Comparison of ENCODE assay signal across 8 cellular contexts in the genomic region with DNA sequence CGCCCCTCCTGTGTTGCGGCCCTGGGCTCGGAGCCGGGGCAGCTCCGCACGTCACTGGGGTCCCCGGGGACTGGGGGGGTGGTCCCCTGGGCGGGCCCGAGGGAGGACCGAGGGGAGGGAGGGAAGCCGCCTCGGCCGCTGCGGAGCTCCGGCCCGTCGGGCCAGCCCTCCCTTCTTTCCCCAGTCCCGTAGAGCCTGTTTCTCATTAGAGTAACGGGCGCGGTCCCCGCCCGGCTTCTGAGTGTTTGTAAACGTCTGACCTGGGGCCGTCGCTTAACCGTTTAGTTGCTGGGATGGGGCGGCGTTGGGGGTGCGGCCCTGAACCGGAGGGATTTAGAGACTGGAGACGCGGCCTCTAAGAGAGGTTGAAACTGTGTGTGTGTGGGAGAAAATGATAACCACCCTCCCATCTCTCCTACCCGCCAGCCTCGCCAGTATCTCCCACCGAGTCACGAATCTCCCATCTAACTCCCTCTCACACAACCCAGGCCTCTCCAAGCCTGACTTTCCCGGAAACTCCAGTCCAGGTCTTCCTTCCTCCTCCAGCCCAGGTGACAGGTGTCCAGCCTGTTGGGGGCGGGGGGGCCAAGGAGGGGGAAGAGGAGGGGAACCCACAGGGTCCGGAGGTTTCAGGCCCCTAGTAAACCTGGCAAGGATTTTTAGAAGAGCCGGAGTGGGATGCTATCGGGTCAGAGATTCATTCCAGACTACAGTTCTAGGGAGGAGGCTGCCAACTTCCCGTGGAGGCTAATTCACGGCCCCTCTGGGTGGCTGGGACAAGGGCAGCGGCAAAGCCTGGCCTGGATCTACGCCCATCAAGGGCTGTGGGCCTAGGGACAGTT. TPM values are rescaled to one million over a fixed set of nuclear protein-coding genes. Genes with fewer than 3 reads are reported as not detected.
A peak's percentile ranks its signal among the peaks of the same experiment; 100 is the strongest.
DNase-seq lines count a peak whose midpoint lies in the region; ATAC-seq, FAIRE-seq and TF ChIP-seq lines count a peak whose summit lies in the region.

No MANE protein-coding gene starts in this region.

- TF ChIP-seq POLR2A in GM12891 (IDR thresholded peaks at IDR 0.05; ENCODE audit: low read depth, low read length), result no peak
- peak; percentile 58 for TF ChIP-seq POLR2A in endothelial cell of umbilical vein (IDR thresholded peaks at IDR 0.05; ENCODE audit: low read depth, low read length)

- H3K27ac ChIP-seq in endothelial cell of umbilical vein (ENCODE audit: insufficient read depth, low read depth, low read length) (peak overlapping the region; percentile 90), stomach smooth muscle (ENCODE audit: low read length) (peak overlapping the region; percentile 99)

- dilution Hi-C loops in endothelial cell of umbilical vein (cut with MboI; ENCODE audit: extremely low pct_ligation_motif_present, low sequenced_read_pairs), result no loop called here

- peak overlapping the region; percentile 24 to 54 (median 31) for H3K4me3 ChIP-seq in endothelial cell of umbilical vein (replicated peaks in 1 of 3; ENCODE audit: insufficient read depth in 1 of 3, low read depth in 1 of 3, low read length in 3 of 3)
- H3K4me3 ChIP-seq in stomach smooth muscle (ENCODE audit: low read length in 2 of 2), result peak overlapping the region; percentile 76 to 87

- POLR2A ChIA-PET in endothelial cell of umbilical vein (lab: Charles Lee), result interaction anchor here (1.0 to 2.2 kb wide), 6 partner anchors 33 to 70 kb away, joined by 3 to 36 read pairs (median 6); partner anchors contain the start of genes CBLN3 and KHNYN

- H3K4me1 ChIP-seq in endothelial cell of umbilical vein (ENCODE audit: control insufficient read depth, extremely low read depth, insufficient read depth, low read length), result peaks cover 27% of the 10 kb centered on the region
- H3K4me1 ChIP-seq in stomach smooth muscle (ENCODE audit: control insufficient read depth, insufficient read depth, low read length), result peaks cover 39% of the 10 kb centered on the region

- peak overlapping the region; percentile 76 for H2AFZ ChIP-seq in endothelial cell of umbilical vein (ENCODE audit: low read depth, low read length)

- no peaks in the 10 kb centered on the region for H3K9me1 ChIP-seq in endothelial cell of umbilical vein (replicated peaks; ENCODE audit: control insufficient read depth, extremely low read depth, insufficient read depth, low read length)

- no peaks in the 10 kb centered on the region for H3K9me3 Mint-ChIP-seq in memory B cell

- peak overlapping the region; percentile 84 for H3K27ac Mint-ChIP-seq in memory B cell

- no peaks in the 10 kb centered on the region for H3K36me3 Mint-ChIP-seq in memory B cell

- no TSS peak for BruUV-seq in endothelial cell of umbilical vein (replicated peaks; lab: Mats Ljungman, UMichigan)

- no peaks in the 10 kb centered on the region for H4K20me1 ChIP-seq in endothelial cell of umbilical vein (replicated peaks; ENCODE audit: control insufficient read depth, extremely low read depth, insufficient read depth, low read length)

- H3K4me2 ChIP-seq in endothelial cell of umbilical vein (ENCODE audit: insufficient read depth, low read length), result peak overlapping the region; percentile 84

- H3K36me3 ChIP-seq in endothelial cell of umbilical vein (ENCODE audit: control insufficient read depth in 2 of 2, extremely low read depth in 1 of 2, insufficient read depth in 2 of 2, low read length in 2 of 2) (peaks cover 0 to 2% of the 10 kb centered on the region in 2 experiments), stomach smooth muscle (ENCODE audit: control insufficient read depth in 2 of 2, insufficient read depth in 2 of 2, low read length in 2 of 2) (peaks cover 0 to 5% of the 10 kb centered on the region in 2 donors)

- DNase-seq in ACHN (peak; percentile 55), GM12891 (ENCODE audit: insufficient read length, low spot score) (peak; percentile 74), NCI-H1417 treated with DMSO at 0.1 percent for 48 hours (lab: John Stamatoyannopoulos, UW) (peak; percentile 98), T1000 (lab: John Stamatoyannopoulos, UW) (peak; percentile 76), endothelial cell of umbilical vein (ENCODE audit: low read depth, low spot score) (peak; percentile 87), memory B cell (ENCODE audit: low spot score in 2 of 2) (peak; percentile 89 to 96)

- intact Hi-C loops in endothelial cell of umbilical vein (cut with micrococcal nuclease), result loop anchor here (1.0 to 5.0 kb wide), 5 partner anchors 25 to 220 kb away; partner anchors contain the start of genes PSME2, RNF31 and TINF2

- H3K79me2 ChIP-seq in endothelial cell of umbilical vein (ENCODE audit: control insufficient read depth, insufficient read depth, low read length), result peaks cover 10% of the 10 kb centered on the region

- H3K27me3 ChIP-seq in endothelial cell of umbilical vein (ENCODE audit: control insufficient read depth in 2 of 2, insufficient read depth in 2 of 2, low read length in 2 of 2) (peaks cover 0 to 3% of the 10 kb centered on the region in 2 experiments), stomach smooth muscle (ENCODE audit: control insufficient read depth in 1 of 2, insufficient read depth in 2 of 2, low read length in 2 of 2) (no peaks in the 10 kb centered on the region)

- FAIRE-seq in GM12891 (lab: Jason Lieb, UNC), result peak; percentile 81
- no peak for FAIRE-seq in endothelial cell of umbilical vein (lab: Jason Lieb, UNC)

- H3K4me3 Mint-ChIP-seq in memory B cell, result peak overlapping the region; percentile 92

- CTCF ChIA-PET in endothelial cell of umbilical vein (lab: Charles Lee), result interaction anchor here (0.9 to 2.3 kb wide), 30 partner anchors 9 to 124 kb away, joined by 3 to 254 read pairs (median 9); partner anchors contain the start of genes ADCY4, CBLN3, CIDEB and KHNYN

- no peaks in the 10 kb centered on the region for H3K9me3 ChIP-seq in endothelial cell of umbilical vein (replicated peaks; ENCODE audit: control insufficient read depth, insufficient read depth, low read length)
- H3K9me3 ChIP-seq in stomach smooth muscle (ENCODE audit: control insufficient read depth in 2 of 2, low read length in 2 of 2), result no peaks in the 10 kb centered on the region

- ATAC-seq in HG02642 (IDR thresholded peaks at IDR 0.05; ENCODE audit: poor library complexity, unreplicated experiment) (peak; percentile 65), memory B cell (ENCODE audit: low read depth) (peak; percentile 79)

- in situ Hi-C loops in ACHN (cut with HindIII; ENCODE audit: low pct_ligation_motif_present, low pct_unique_long_range_greater_than_20kb, low sequenced_read_pairs), result no loop called here

- peaks cover 11% of the 10 kb centered on the region for H3K27me3 Mint-ChIP-seq in memory B cell

- TF ChIP-seq CTCF in endothelial cell of umbilical vein (IDR thresholded peaks at IDR 0.05; ENCODE audit: extremely low read depth in 1 of 2, insufficient read depth in 1 of 2, low read depth in 1 of 2, low read length in 2 of 2), result no peak

- H3K9ac ChIP-seq in endothelial cell of umbilical vein (replicated peaks; ENCODE audit: extremely low read depth, insufficient read depth, low read length), result peak overlapping the region; percentile 88
- H3K9ac ChIP-seq in stomach smooth muscle (ENCODE audit: low read length in 2 of 2), result peak overlapping the region; percentile 91 to 99

- H3K4me1 Mint-ChIP-seq in memory B cell, result peaks cover 29% of the 10 kb centered on the region

RNA-seq across cellular contexts. Expression of gene NFATC4, which starts 1.1 kb away (rescaled TPM):
- 28.6 TPM for polyA plus RNA-seq in GM12891 (2012; ENCODE audit: low read depth, missing spikeins)
- total RNA-seq in endothelial cell of umbilical vein, result 88.1 and 88.5 TPM in 2 replicates
- 79.5 and 94.8 TPM in 2 replicates for polyA plus RNA-seq in endothelial cell of umbilical vein
- polyA plus RNA-seq in endothelial cell of umbilical vein (2011; cell fraction: cytosol; rRNA removed), result 30.9 and 43.0 TPM in 2 replicates
- polyA plus RNA-seq in endothelial cell of umbilical vein (2011; cell fraction: nucleus; rRNA removed), result 378 and 485 TPM in 2 replicates
- polyA plus RNA-seq in endothelial cell of umbilical vein (2012), result 37.3 and 52.7 TPM in 2 replicates
- polyA minus RNA-seq in endothelial cell of umbilical vein, result 51.3 and 57.5 TPM in 2 replicates
- polyA minus RNA-seq in endothelial cell of umbilical vein (2011; cell fraction: cytosol; rRNA and poly(A)+ RNA removed), result not detected
- polyA minus RNA-seq in endothelial cell of umbilical vein (2011; cell fraction: nucleus; rRNA and poly(A)+ RNA removed), result 44.2 and 56.3 TPM in 2 replicates

RNA-seq across cellular contexts. Expression of gene RIPK3, which starts 27.1 kb away (rescaled TPM):
- polyA plus RNA-seq in GM12891 (2012; ENCODE audit: low read depth, missing spikeins), result 4.7 TPM
- 5.1 and 9.0 TPM in 2 replicates for total RNA-seq in endothelial cell of umbilical vein
- 2.4 and 3.1 TPM in 2 replicates for polyA plus RNA-seq in endothelial cell of umbilical vein
- polyA plus RNA-seq in endothelial cell of umbilical vein (2011; cell fraction: cytosol; rRNA removed), result 1.7 and 1.8 TPM in 2 replicates
- polyA plus RNA-seq in endothelial cell of umbilical vein (2011; cell fraction: nucleus; rRNA removed), result 14.7 and 15.4 TPM in 2 replicates
- polyA plus RNA-seq in endothelial cell of umbilical vein (2012), result 1.4 and 2.6 TPM in 2 replicates
- 2.3 and 3.4 TPM in 2 replicates for polyA minus RNA-seq in endothelial cell of umbilical vein
- not detected for polyA minus RNA-seq in endothelial cell of umbilical vein (2011; cell fraction: cytosol; rRNA and poly(A)+ RNA removed)
- polyA minus RNA-seq in endothelial cell of umbilical vein (2011; cell fraction: nucleus; rRNA and poly(A)+ RNA removed), result 4.3 and 7.8 TPM in 2 replicates

RNA-seq across cellular contexts. Expression of gene NYNRIN, which starts 31.9 kb away (rescaled TPM):
- polyA plus RNA-seq in GM12891 (2012; ENCODE audit: low read depth, missing spikeins), result 0.03 TPM
- total RNA-seq in endothelial cell of umbilical vein, result 42.8 and 45.1 TPM in 2 replicates
- polyA plus RNA-seq in endothelial cell of umbilical vein, result 37.2 and 38.8 TPM in 2 replicates
- 27.6 and 28.6 TPM in 2 replicates for polyA plus RNA-seq in endothelial cell of umbilical vein (2011; cell fraction: cytosol; rRNA removed)
- polyA plus RNA-seq in endothelial cell of umbilical vein (2011; cell fraction: nucleus; rRNA removed), result 59.8 and 66.2 TPM in 2 replicates
- polyA plus RNA-seq in endothelial cell of umbilical vein (2012), result 25.5 and 35.2 TPM in 2 replicates
- polyA minus RNA-seq in endothelial cell of umbilical vein, result 56.5 and 59.7 TPM in 2 replicates
- polyA minus RNA-seq in endothelial cell of umbilical vein (2011; cell fraction: cytosol; rRNA and poly(A)+ RNA removed), result not detected
- 27.5 and 30.6 TPM in 2 replicates for polyA minus RNA-seq in endothelial cell of umbilical vein (2011; cell fraction: nucleus; rRNA and poly(A)+ RNA removed)

RNA-seq across cellular contexts. Expression of gene ADCY4, which starts 32.0 kb away (rescaled TPM):
- 0.30 TPM for polyA plus RNA-seq in GM12891 (2012; ENCODE audit: low read depth, missing spikeins)
- total RNA-seq in endothelial cell of umbilical vein, result 84.0 and 87.0 TPM in 2 replicates
- 81.6 and 101 TPM in 2 replicates for polyA plus RNA-seq in endothelial cell of umbilical vein
- polyA plus RNA-seq in endothelial cell of umbilical vein (2011; cell fraction: cytosol; rRNA removed), result 15.8 and 21.9 TPM in 2 replicates
- 689 and 864 TPM in 2 replicates for polyA plus RNA-seq in endothelial cell of umbilical vein (2011; cell fraction: nucleus; rRNA removed)
- polyA plus RNA-seq in endothelial cell of umbilical vein (2012), result 39.2 and 55.0 TPM in 2 replicates
- polyA minus RNA-seq in endothelial cell of umbilical vein, result 76.2 and 112 TPM in 2 replicates
- not detected for polyA minus RNA-seq in endothelial cell of umbilical vein (2011; cell fraction: cytosol; rRNA and poly(A)+ RNA removed)
- polyA minus RNA-seq in endothelial cell of umbilical vein (2011; cell fraction: nucleus; rRNA and poly(A)+ RNA removed), result 147 and 206 TPM in 2 replicates

RNA-seq across cellular contexts. Expression of gene LTB4R, which starts 55.6 kb away (rescaled TPM):
- 5.5 TPM for polyA plus RNA-seq in GM12891 (2012; ENCODE audit: low read depth, missing spikeins)
- total RNA-seq in endothelial cell of umbilical vein, result 6.2 and 10.5 TPM in 2 replicates
- 9.1 and 11.7 TPM in 2 replicates for polyA plus RNA-seq in endothelial cell of umbilical vein
- 2.1 and 3.0 TPM in 2 replicates for polyA plus RNA-seq in endothelial cell of umbilical vein (2011; cell fraction: cytosol; rRNA removed)
- 79.4 and 81.1 TPM in 2 replicates for polyA plus RNA-seq in endothelial cell of umbilical vein (2011; cell fraction: nucleus; rRNA removed)
- polyA plus RNA-seq in endothelial cell of umbilical vein (2012), result 4.8 and 6.3 TPM in 2 replicates
- 4.9 and 12.2 TPM in 2 replicates for polyA minus RNA-seq in endothelial cell of umbilical vein
- polyA minus RNA-seq in endothelial cell of umbilical vein (2011; cell fraction: cytosol; rRNA and poly(A)+ RNA removed), result 6.6 TPM
- polyA minus RNA-seq in endothelial cell of umbilical vein (2011; cell fraction: nucleus; rRNA and poly(A)+ RNA removed), result 9.5 and 11.0 TPM in 2 replicates

Comparison
In these comparisons a context has a peak if more than half of its experiments do, and no peak if none do; other contexts are left out.
1. Peak in every context shown above with its lines: DNase-seq, ATAC-seq, H3K4me3 ChIP-seq and H3K27ac ChIP-seq.